In the genomic region with DNA sequence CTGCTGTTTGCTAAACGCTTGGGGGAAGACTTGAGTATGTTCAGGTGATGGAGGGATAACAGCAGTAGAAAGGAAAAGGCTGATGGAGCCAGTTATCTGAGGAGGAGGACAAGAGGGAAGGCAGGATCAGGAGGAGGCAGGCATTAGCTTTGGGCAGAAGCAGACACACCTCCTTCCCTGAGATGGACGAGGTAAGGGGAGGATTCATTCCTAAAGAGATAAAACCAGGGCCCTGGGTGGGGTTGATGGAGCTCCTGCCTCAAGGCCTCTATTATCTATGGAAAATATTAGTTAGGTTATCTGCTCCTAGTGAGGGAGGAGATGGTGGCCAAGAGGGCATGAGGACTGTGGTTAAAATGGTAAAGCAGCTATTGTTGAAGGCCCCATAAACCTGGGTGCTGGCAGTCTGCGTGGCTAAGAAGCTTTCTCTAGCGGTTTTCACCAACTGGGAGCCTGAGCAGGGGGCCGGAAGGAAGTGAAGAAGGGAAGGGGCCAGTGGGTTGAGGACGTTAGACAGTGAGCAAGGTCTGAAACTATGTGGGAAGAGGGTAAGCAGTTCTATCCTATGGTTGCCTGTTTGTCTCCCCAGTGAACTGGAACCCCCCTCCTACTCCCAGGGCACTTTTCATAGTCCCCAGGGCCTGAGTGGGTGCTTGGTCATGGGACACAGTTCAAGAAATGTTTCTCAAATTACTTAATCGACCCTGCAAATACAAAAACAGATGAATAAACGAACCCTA, we compare ENCODE assay signal across 11 cellular contexts.
DNase-seq lines count a peak whose midpoint lies in the region; ATAC-seq and FAIRE-seq lines count a peak whose summit lies in the region.
"Had no signal": no experiment of that assay in that cellular context is flagged by ENCODE, and none has a peak within 500 bp of the region (broad histone marks: within the 10 kb centered on the region; RNA-seq: fewer than 3 reads in every experiment).

No MANE protein-coding gene starts in this region.

- H3K4me1 Mint-ChIP-seq in activated naive CD8-positive, alpha-beta T cell treated with anti-CD3 and anti-CD28 coated beads, Interleukin-2, amount 50 U/mL, for 24 hours = peaks cover 12% of the 10 kb centered on the region

- no peaks in the 10 kb centered on the region for H3K36me3 Mint-ChIP-seq in activated naive CD8-positive, alpha-beta T cell treated with anti-CD3 and anti-CD28 coated beads, Interleukin-2, amount 50 U/mL, for 24 hours (ENCODE audit: low read depth)

- H3K27ac Mint-ChIP-seq in activated naive CD8-positive, alpha-beta T cell treated with anti-CD3 and anti-CD28 coated beads, Interleukin-2, amount 50 U/mL, for 24 hours = no peak overlapping the region

- no peak overlapping the region for H3K4me3 Mint-ChIP-seq in activated naive CD8-positive, alpha-beta T cell treated with anti-CD3 and anti-CD28 coated beads, Interleukin-2, amount 50 U/mL, for 24 hours
- H3K4me3 Mint-ChIP-seq: activated T-cell treated with anti-CD3 and anti-CD28 coated beads, Interleukin-2, amount 50 U/mL, for 4 hours had no signal

- no peaks in the 10 kb centered on the region for H3K9me3 Mint-ChIP-seq in activated naive CD8-positive, alpha-beta T cell treated with anti-CD3 and anti-CD28 coated beads, Interleukin-2, amount 50 U/mL, for 24 hours
- H3K9me3 Mint-ChIP-seq: activated T-cell treated with anti-CD3 and anti-CD28 coated beads, Interleukin-2, amount 50 U/mL, for 4 hours had no signal

- H3K27me3 Mint-ChIP-seq in activated naive CD8-positive, alpha-beta T cell treated with anti-CD3 and anti-CD28 coated beads, Interleukin-2, amount 50 U/mL, for 24 hours = no peaks in the 10 kb centered on the region

- no peak for FAIRE-seq in urothelium cell line (lab: Jason Lieb, UNC)

- DNase-seq in GF-D8 (lab: John Stamatoyannopoulos, UW) (peak; percentile 40), COR-L47 (lab: John Stamatoyannopoulos, UW) (no peak), islet precursor cell (no peak), urothelium cell line (ENCODE audit: low spot score) (no peak)
- no peak for DNase-seq in activated naive CD8-positive, alpha-beta T cell treated with anti-CD3 and anti-CD28 coated beads, Interleukin-2, amount 50 U/mL, for 24 hours
- no peak for DNase-seq in stimulated activated CD4-positive, alpha-beta T cell treated with anti-CD3 and anti-CD28 coated beads, Interleukin-4, amount 100 ng/mL, for 1 hour
- DNase-seq: activated T-cell treated with anti-CD3 and anti-CD28 coated beads, Interleukin-2, amount 50 U/mL, for 4 hours; Calu3; dermis blood vessel endothelial cell had no signal

- ATAC-seq in GM19351 (IDR thresholded peaks at IDR 0.05; ENCODE audit: unreplicated experiment) = peak; percentile 85
- peak; percentile 68 for ATAC-seq in HG03520 (IDR thresholded peaks at IDR 0.05; ENCODE audit: unreplicated experiment)
- peak; percentile 46 for ATAC-seq in activated naive CD8-positive, alpha-beta T cell treated with anti-CD3 and anti-CD28 coated beads, Interleukin-2, amount 50 U/mL, for 24 hours
- ATAC-seq: activated T-cell treated with anti-CD3 and anti-CD28 coated beads, Interleukin-2, amount 50 U/mL, for 4 hours had no signal
